In genomic region chr10:75971402-75972211, GRCh38 we compare ENCODE assay signal across 12 cellular contexts.
A peak's percentile ranks its signal among the peaks of the same experiment; 100 is the strongest.
DNase-seq lines count a peak whose midpoint lies in the region; TF ChIP-seq lines count a peak whose summit lies in the region.
"Had no signal": no experiment of that assay in that cellular context is flagged by ENCODE, and none has a peak within 500 bp of the region (broad histone marks: within the 10 kb centered on the region; RNA-seq: fewer than 3 reads in every experiment).

No MANE protein-coding gene starts in this region.

- H3K27me3 ChIP-seq in fibroblast of lung (ENCODE audit: control insufficient read depth, insufficient read depth, low read length) (no peaks in the 10 kb centered on the region), MG63 (no peaks in the 10 kb centered on the region)
- H3K27me3 ChIP-seq: ovary had no signal

- no peaks in the 10 kb centered on the region for H3K36me3 Mint-ChIP-seq in nephron progenitor cell (ENCODE audit: low read depth)
- H3K36me3 Mint-ChIP-seq: CD4-positive, CD25-positive, alpha-beta regulatory T cell had no signal

- H3K27ac ChIP-seq in fibroblast of lung (ENCODE audit: insufficient read depth, low read length): peak overlapping the region; percentile 11

- H3K79me2 ChIP-seq in fibroblast of lung (ENCODE audit: control insufficient read depth, insufficient read depth, low read length): no peaks in the 10 kb centered on the region

- H3K9me3 ChIP-seq in fibroblast of lung (ENCODE audit: control insufficient read depth, insufficient read depth, low read depth, low read length): no peaks in the 10 kb centered on the region
- no peaks in the 10 kb centered on the region for H3K9me3 ChIP-seq in MG63
- H3K9me3 ChIP-seq: ovary had no signal

- TF ChIP-seq CTCF in fibroblast of lung (conservative IDR thresholded peaks at IDR 0.05 in 1 of 2, IDR thresholded peaks at IDR 0.05 in 1 of 2; ENCODE audit: low read depth in 1 of 2, low read length in 2 of 2) (no peak), nephron progenitor cell (IDR thresholded peaks at IDR 0.05) (no peak)

- no peak overlapping the region for H3K9ac ChIP-seq in fibroblast of lung (ENCODE audit: insufficient read depth, low read length)

- no peaks in the 10 kb centered on the region for H3K9me3 Mint-ChIP-seq in nephron progenitor cell

- H3K36me3 ChIP-seq in fibroblast of lung (ENCODE audit: control insufficient read depth, insufficient read depth, low read length) (no peaks in the 10 kb centered on the region), MG63 (no peaks in the 10 kb centered on the region)
- H3K36me3 ChIP-seq: ovary had no signal

- H3K4me3 ChIP-seq in fibroblast of lung (replicated peaks in 1 of 4; ENCODE audit: control extremely low read depth in 1 of 4, insufficient read depth in 1 of 4, low read depth in 3 of 4, low read length in 4 of 4): no peak overlapping the region
- no peak overlapping the region for H3K4me3 ChIP-seq in MG63
- H3K4me3 ChIP-seq: ovary had no signal

- H3K27me3 Mint-ChIP-seq in nephron progenitor cell (ENCODE audit: low read depth, poor library complexity): no peaks in the 10 kb centered on the region

- peaks cover 2% of the 10 kb centered on the region for H3K4me1 ChIP-seq in fibroblast of lung (ENCODE audit: control insufficient read depth, extremely low read depth, insufficient read depth, low read length)

- H3K4me1 Mint-ChIP-seq in nephron progenitor cell: peaks cover 51% of the 10 kb centered on the region
- H3K4me1 Mint-ChIP-seq: CD4-positive, CD25-positive, alpha-beta regulatory T cell had no signal

- no peak overlapping the region for H2AFZ ChIP-seq in fibroblast of lung (ENCODE audit: low read length)

- no peak overlapping the region for H3K4me3 Mint-ChIP-seq in nephron progenitor cell
- H3K4me3 Mint-ChIP-seq: CD4-positive, CD25-positive, alpha-beta regulatory T cell had no signal

- H3K4me2 ChIP-seq in fibroblast of lung (ENCODE audit: extremely low read depth, insufficient read depth, low read length): peak overlapping the region; percentile 11

- peak overlapping the region; percentile 4 for H3K27ac Mint-ChIP-seq in nephron progenitor cell
- H3K27ac Mint-ChIP-seq: CD4-positive, CD25-positive, alpha-beta regulatory T cell had no signal

- no peaks in the 10 kb centered on the region for H4K20me1 ChIP-seq in fibroblast of lung (ENCODE audit: control insufficient read depth, extremely low read depth, insufficient read depth, low read length)

- peak; percentile 61 for DNase-seq in AG20443 (ENCODE audit: low spot score)
- peak; percentile 65 for DNase-seq in M059J (ENCODE audit: low read depth)
- peak; percentile 90 to 99 for DNase-seq in fibroblast of lung (ENCODE audit: low read depth in 2 of 2)
- DNase-seq in nephron progenitor cell: no peak
- no peak for DNase-seq in stimulated activated naive CD4-positive, alpha-beta T cell treated with Interleukin-2 at 50 U/mL for 16 hours (lab: John Stamatoyannopoulos, UW)
- DNase-seq in NCI-H1436 treated with DMSO at 0.1 percent for 48 hours (lab: John Stamatoyannopoulos, UW): no peak
- no peak for DNase-seq in cerebellar cortex (ENCODE audit: low spot score)
- no peak for DNase-seq in MG63
- DNase-seq: CD4-positive, CD25-positive, alpha-beta regulatory T cell; dermis blood vessel endothelial cell; NCI-H1930 had no signal

Comparison
In these comparisons a context has a peak if more than half of its experiments do, and no peak if none do; other contexts are left out.
1. DNase-seq: peak in AG20443 (single experiment), M059J (single experiment) and fibroblast of lung (2 of 2); none in nephron progenitor cell (single experiment), stimulated activated naive CD4-positive, alpha-beta T cell treated with Interleukin-2 at 50 U/mL for 16 hours (single experiment), NCI-H1436 treated with DMSO at 0.1 percent for 48 hours (single experiment), cerebellar cortex (single experiment) and MG63 (single experiment).